ENCODE assay signal across 1 cellular context in the genomic region with DNA sequence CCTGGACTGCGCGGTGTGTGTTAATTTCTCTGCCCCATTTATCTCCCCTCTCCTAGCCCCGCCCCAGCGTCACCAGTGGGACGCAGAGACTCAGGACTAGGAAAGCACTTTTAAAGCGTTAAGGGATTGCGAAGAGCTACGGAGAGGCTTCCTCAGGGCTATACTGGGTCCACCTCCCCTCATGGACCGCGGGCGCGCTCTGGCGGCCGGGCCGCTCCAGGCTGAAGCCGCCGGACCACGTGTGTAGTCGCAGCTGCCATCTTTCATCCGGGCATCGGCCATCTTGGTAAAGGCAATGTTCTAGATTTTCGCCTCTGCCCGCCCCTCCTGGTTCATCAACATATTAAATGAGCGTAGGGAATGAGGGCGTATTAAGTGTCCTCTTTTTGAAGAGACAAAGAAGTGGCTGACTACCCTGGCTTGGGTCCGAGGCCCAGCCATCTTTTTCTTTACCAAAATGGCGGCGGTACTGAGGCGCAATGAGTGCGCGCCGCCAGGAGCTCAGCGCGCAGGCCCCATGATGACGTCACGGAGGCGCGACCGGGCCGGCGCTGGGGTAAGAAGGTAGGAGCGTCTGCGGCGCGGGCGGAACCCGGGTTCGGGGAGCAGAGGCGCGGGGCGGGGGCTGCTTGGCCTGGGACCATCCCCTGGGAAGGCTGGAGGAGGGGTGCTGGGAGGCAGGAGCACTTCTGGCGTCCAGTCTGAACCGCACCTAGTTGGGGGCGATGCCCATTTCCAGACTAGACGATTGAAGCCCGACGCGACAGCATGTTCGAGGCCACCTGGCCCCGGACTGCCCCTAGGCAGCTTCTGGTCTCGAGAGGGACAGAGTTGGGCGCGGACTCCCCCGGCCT.
TF ChIP-seq lines count a peak whose summit lies in the region.

A gene with protein sequence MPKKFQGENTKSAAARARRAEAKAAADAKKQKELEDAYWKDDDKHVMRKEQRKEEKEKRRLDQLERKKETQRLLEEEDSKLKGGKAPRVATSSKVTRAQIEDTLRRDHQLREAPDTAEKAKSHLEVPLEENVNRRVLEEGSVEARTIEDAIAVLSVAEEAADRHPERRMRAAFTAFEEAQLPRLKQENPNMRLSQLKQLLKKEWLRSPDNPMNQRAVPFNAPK (plus strand): TSS at position 531 of the 854 bp plus-strand sequence. CDS start 3,406 bp downstream, outside the sequence.

TF ChIP-seq in K562, 482 proteins besides CTCF, POLR2A, EP300 and RAD21 (continued from another document and continues in another):
- TF ChIP-seq RHOXF2B (CRISPR knock-in tag; conservative IDR thresholded peaks at IDR 0.05) (no peak), CEBPB (tag; IDR thresholded peaks at IDR 0.05) (peak; percentile 44; the same call in 1 of the 2 replicates), RFX5 (IDR thresholded peaks at IDR 0.05; ENCODE audit: low read depth, low read length) (peak; percentile 77), PHB2 (IDR thresholded peaks at IDR 0.05; ENCODE audit: low read depth) (no peak), THAP12 (CRISPR knock-in tag; IDR thresholded peaks at IDR 0.05) (no peak), PRPF4 (IDR thresholded peaks at IDR 0.05; ENCODE audit: insufficient read depth, low read depth, low read length, poor library complexity, severe bottlenecking) (no peak), POLR2G (IDR thresholded peaks at IDR 0.05; ENCODE audit: low read depth, low read length) (peak; percentile 90), ZBTB26 (CRISPR knock-in tag; IDR thresholded peaks at IDR 0.05) (no peak), ELF4 (CRISPR knock-in tag; IDR thresholded peaks at IDR 0.05) (peak; percentile 29; the same call in 1 of the 2 replicates), JUND (IDR thresholded peaks at IDR 0.05; ENCODE audit: borderline replicate concordance, low read depth, low read length) (peak; percentile 82), JUND (tag; IDR thresholded peaks at IDR 0.05; ENCODE audit: borderline replicate concordance, low read depth, low read length) (peak; percentile 87; the same call in 2 of the 3 replicates), ZFP91 (CRISPR knock-in tag; IDR thresholded peaks at IDR 0.05) (no peak), ZNF24 (IDR thresholded peaks at IDR 0.05) (peak; percentile 66; the same call in 1 of the 2 replicates), ZKSCAN1 (IDR thresholded peaks at IDR 0.05; ENCODE audit: low read depth, low read length) (peak; percentile 62; the same call in 1 of the 2 replicates), RNF2 (IDR thresholded peaks at IDR 0.05) (no peak), RBFOX2 (IDR thresholded peaks at IDR 0.05; ENCODE audit: low read depth, low read length) (peak; percentile 90), ZNF644 (tag; IDR thresholded peaks at IDR 0.05; ENCODE audit: low read depth) (peak; percentile 100), ZNF175 (CRISPR knock-in tag; IDR thresholded peaks at IDR 0.05; ENCODE audit: low read depth) (peak; percentile 98), CXXC5 (CRISPR knock-in tag; IDR thresholded peaks at IDR 0.05) (peak; percentile 97), MEF2A (IDR thresholded peaks at IDR 0.05; ENCODE audit: control insufficient read depth, low read depth, low read length) (no peak), PHF20 (IDR thresholded peaks at IDR 0.05; ENCODE audit: partially characterized antibody) (peak; percentile 89), NEUROD1 (IDR thresholded peaks at IDR 0.05; ENCODE audit: borderline replicate concordance, low read depth, low read length, partially characterized antibody) (peak; percentile 41), CTCFL (IDR thresholded peaks at IDR 0.05; ENCODE audit: borderline replicate concordance, insufficient read depth, low read depth, low read length, poor library complexity, severe bottlenecking) (no peak), CTBP1 (IDR thresholded peaks at IDR 0.05; ENCODE audit: borderline replicate concordance) (peak; percentile 78), SAP30 (IDR thresholded peaks at IDR 0.05; ENCODE audit: borderline replicate concordance, insufficient read depth, low read depth, low read length, poor library complexity, severe bottlenecking) (peak; percentile 97), ZNF76 (CRISPR knock-in tag; IDR thresholded peaks at IDR 0.05; ENCODE audit: borderline replicate concordance) (peak; percentile 85)
- TF ChIP-seq, protein P1, sequence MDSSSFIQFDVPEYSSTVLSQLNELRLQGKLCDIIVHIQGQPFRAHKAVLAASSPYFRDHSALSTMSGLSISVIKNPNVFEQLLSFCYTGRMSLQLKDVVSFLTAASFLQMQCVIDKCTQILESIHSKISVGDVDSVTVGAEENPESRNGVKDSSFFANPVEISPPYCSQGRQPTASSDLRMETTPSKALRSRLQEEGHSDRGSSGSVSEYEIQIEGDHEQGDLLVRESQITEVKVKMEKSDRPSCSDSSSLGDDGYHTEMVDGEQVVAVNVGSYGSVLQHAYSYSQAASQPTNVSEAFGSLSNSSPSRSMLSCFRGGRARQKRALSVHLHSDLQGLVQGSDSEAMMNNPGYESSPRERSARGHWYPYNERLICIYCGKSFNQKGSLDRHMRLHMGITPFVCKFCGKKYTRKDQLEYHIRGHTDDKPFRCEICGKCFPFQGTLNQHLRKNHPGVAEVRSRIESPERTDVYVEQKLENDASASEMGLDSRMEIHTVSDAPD (CRISPR knock-in tag; IDR thresholded peaks at IDR 0.05), result no peak
- TF ChIP-seq, protein P2, sequence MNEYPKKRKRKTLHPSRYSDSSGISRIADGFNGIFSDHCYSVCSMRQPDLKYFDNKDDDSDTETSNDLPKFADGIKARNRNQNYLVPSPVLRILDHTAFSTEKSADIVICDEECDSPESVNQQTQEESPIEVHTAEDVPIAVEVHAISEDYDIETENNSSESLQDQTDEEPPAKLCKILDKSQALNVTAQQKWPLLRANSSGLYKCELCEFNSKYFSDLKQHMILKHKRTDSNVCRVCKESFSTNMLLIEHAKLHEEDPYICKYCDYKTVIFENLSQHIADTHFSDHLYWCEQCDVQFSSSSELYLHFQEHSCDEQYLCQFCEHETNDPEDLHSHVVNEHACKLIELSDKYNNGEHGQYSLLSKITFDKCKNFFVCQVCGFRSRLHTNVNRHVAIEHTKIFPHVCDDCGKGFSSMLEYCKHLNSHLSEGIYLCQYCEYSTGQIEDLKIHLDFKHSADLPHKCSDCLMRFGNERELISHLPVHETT (CRISPR knock-in tag; conservative IDR thresholded peaks at IDR 0.05 in 1 of 2, IDR thresholded peaks at IDR 0.05 in 1 of 2), result peak in 1 of 2 experiments; percentile 97; a peak in 2 of 4 replicates
- TF ChIP-seq, protein P3, sequence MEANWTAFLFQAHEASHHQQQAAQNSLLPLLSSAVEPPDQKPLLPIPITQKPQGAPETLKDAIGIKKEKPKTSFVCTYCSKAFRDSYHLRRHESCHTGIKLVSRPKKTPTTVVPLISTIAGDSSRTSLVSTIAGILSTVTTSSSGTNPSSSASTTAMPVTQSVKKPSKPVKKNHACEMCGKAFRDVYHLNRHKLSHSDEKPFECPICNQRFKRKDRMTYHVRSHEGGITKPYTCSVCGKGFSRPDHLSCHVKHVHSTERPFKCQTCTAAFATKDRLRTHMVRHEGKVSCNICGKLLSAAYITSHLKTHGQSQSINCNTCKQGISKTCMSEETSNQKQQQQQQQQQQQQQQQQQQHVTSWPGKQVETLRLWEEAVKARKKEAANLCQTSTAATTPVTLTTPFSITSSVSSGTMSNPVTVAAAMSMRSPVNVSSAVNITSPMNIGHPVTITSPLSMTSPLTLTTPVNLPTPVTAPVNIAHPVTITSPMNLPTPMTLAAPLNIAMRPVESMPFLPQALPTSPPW (CRISPR knock-in tag; IDR thresholded peaks at IDR 0.05), result peak; percentile 58
